In genomic region chr5:169398515-169398914, GRCh38 we compare ENCODE assay signal across 27 cellular contexts.
DNase-seq lines count a peak whose midpoint lies in the region; ATAC-seq and TF ChIP-seq lines count a peak whose summit lies in the region.
"Had no signal": no experiment of that assay in that cellular context is flagged by ENCODE, and none has a peak within 500 bp of the region (broad histone marks: within the 10 kb centered on the region; RNA-seq: fewer than 3 reads in every experiment).

No MANE protein-coding gene starts in this region.

- H3K4me3 ChIP-seq in SK-N-SH (ENCODE audit: low read depth in 2 of 2, low read length in 1 of 2), result no peak overlapping the region
- H3K4me3 ChIP-seq: A549; BLaER1; BLaER1 treated with 17β-estradiol and CSF1 and Interleukin-3, amounts not matched to agents 10 nM and 100 nM had no signal

- no peak for TF ChIP-seq EP300 in SK-N-SH (IDR thresholded peaks at IDR 0.05; ENCODE audit: borderline replicate concordance in 1 of 2, low read depth in 1 of 2, low read length in 1 of 2)

- no peak for TF ChIP-seq RAD21 in SK-N-SH (IDR thresholded peaks at IDR 0.05; ENCODE audit: low read length)

- H3K27me3 ChIP-seq in SK-N-SH (ENCODE audit: insufficient read depth), result no peaks in the 10 kb centered on the region
- H3K27me3 ChIP-seq: BLaER1; BLaER1 treated with 17β-estradiol and CSF1 and Interleukin-3, amounts not matched to agents 10 nM and 100 nM had no signal

- ATAC-seq in SK-N-SH treated with all-trans-retinoic acid at 6 μM for 48 hours, result no peak
- ATAC-seq: A549; CD8-positive, alpha-beta T cell had no signal

- H3K27ac ChIP-seq in SK-N-SH (ENCODE audit: low read depth in 2 of 2, low read length in 1 of 2), result no peak overlapping the region
- H3K27ac ChIP-seq: 22Rv1; A549; BLaER1; BLaER1 treated with 17β-estradiol and CSF1 and Interleukin-3, amounts not matched to agents 10 nM and 100 nM; C4-2B had no signal

- no peak overlapping the region for H2AFZ ChIP-seq in SK-N-SH (ENCODE audit: low read depth)

- no peak overlapping the region for H3K4me2 ChIP-seq in SK-N-SH
- H3K4me2 ChIP-seq: A549; BLaER1; BLaER1 treated with 17β-estradiol and CSF1 and Interleukin-3, amounts not matched to agents 10 nM and 100 nM had no signal

- no peak overlapping the region for H3K9ac ChIP-seq in SK-N-SH
- H3K9ac ChIP-seq: BLaER1; BLaER1 treated with 17β-estradiol and CSF1 and Interleukin-3, amounts not matched to agents 10 nM and 100 nM had no signal

- no peaks in the 10 kb centered on the region for H3K9me2 ChIP-seq in SK-N-SH

- H3K4me1 ChIP-seq in SK-N-SH (ENCODE audit: control insufficient read depth in 1 of 2, insufficient read depth in 2 of 2, low read depth in 1 of 2, low read length in 1 of 2), result no peaks in the 10 kb centered on the region; a peak in 1 of 4 replicates
- H3K4me1 ChIP-seq: A549; BE2C; BLaER1; BLaER1 treated with 17β-estradiol and CSF1 and Interleukin-3, amounts not matched to agents 10 nM and 100 nM; Caco-2 had no signal

- POLR2A ChIA-PET in SK-N-SH (lab: Yijun Ruan, JAX), result no interaction called here

- H3K36me3 ChIP-seq in SK-N-SH (replicated peaks in 1 of 2; ENCODE audit: control insufficient read depth in 1 of 2, insufficient read depth in 2 of 2, low read length in 1 of 2), result no peaks in the 10 kb centered on the region
- H3K36me3 ChIP-seq: BE2C; BLaER1; BLaER1 treated with 17β-estradiol and CSF1 and Interleukin-3, amounts not matched to agents 10 nM and 100 nM had no signal

- 53% methylated on average over 1 of the region's 1 CpG for WGBS in SK-N-SH (ENCODE audit: low lambda C conversion rate)

- no peak for TF ChIP-seq CTCF in SK-N-SH (IDR thresholded peaks at IDR 0.05)

- CTCF ChIA-PET in SK-N-SH (lab: Yijun Ruan, JAX), result no interaction called here

- H3F3A ChIP-seq in SK-N-SH (replicated peaks; ENCODE audit: insufficient read depth), result no peaks in the 10 kb centered on the region

- DNase-seq in SK-N-SH, result no peak
- DNase-seq: 8988T; ACHN; AML-193; BE2C; C1 segment of cervical spinal cord; Caco-2; Calu3; CD4-positive, alpha-beta memory T cell; CD4-positive, alpha-beta T cell; CD4-positive, CD25-positive, alpha-beta regulatory T cell; CD8-positive, alpha-beta memory T cell; CD8-positive, alpha-beta T cell; COR-L47; DMS 273 treated with DMSO at 0.1 percent for 48 hours; DMS153; DMS53; DMS79; DMS79 treated with DMSO at 0.1 percent for 48 hours; DND-41; EL had no signal

- no peaks in the 10 kb centered on the region for H3K9me3 ChIP-seq in SK-N-SH
- H3K9me3 ChIP-seq: BE2C, BLaER1 had no signal

- H4K20me1 ChIP-seq in SK-N-SH (ENCODE audit: insufficient read depth), result no peaks in the 10 kb centered on the region
- H4K20me1 ChIP-seq: BLaER1; BLaER1 treated with 17β-estradiol and CSF1 and Interleukin-3, amounts not matched to agents 10 nM and 100 nM had no signal

- H3K79me2 ChIP-seq in SK-N-SH (ENCODE audit: insufficient read depth), result no peaks in the 10 kb centered on the region

TF ChIP-seq in SK-N-SH treated with all-trans-retinoic acid at 6 μM for 48 hours, 23 proteins besides CTCF, POLR2A, EP300 and RAD21:
- TF ChIP-seq ZFP30 (CRISPR knock-in tag; IDR thresholded peaks at IDR 0.05), result peak; percentile 91
- TF ChIP-seq POU6F1 (CRISPR knock-in tag; IDR thresholded peaks at IDR 0.05; ENCODE audit: borderline replicate concordance, low read depth), result no peak

TF ChIP-seq in SK-N-SH, 30 proteins besides CTCF, POLR2A, EP300 and RAD21 (continues in another document):
- TF ChIP-seq PBX3 (IDR thresholded peaks at IDR 0.05) (no peak), GATA2 (CRISPR knock-in tag; IDR thresholded peaks at IDR 0.05) (no peak), EZH2phosphoT487 (IDR thresholded peaks at IDR 0.05; ENCODE audit: borderline replicate concordance, low read depth) (no peak), TEAD4 (IDR thresholded peaks at IDR 0.05; ENCODE audit: borderline replicate concordance, insufficient read depth) (no peak), USF2 (IDR thresholded peaks at IDR 0.05; ENCODE audit: borderline replicate concordance, low read depth, low read length) (no peak), JUND (IDR thresholded peaks at IDR 0.05) (no peak), IRF3 (IDR thresholded peaks at IDR 0.05; ENCODE audit: low read depth, low read length) (no peak), SMC3 (IDR thresholded peaks at IDR 0.05; ENCODE audit: low read depth, low read length) (no peak), YY1 (IDR thresholded peaks at IDR 0.05; ENCODE audit: low read depth) (no peak), MXI1 (IDR thresholded peaks at IDR 0.05; ENCODE audit: low read depth, low read length) (no peak), MAX (IDR thresholded peaks at IDR 0.05; ENCODE audit: low read depth) (no peak), CHD2 (IDR thresholded peaks at IDR 0.05; ENCODE audit: low read length, partially characterized antibody) (no peak), USF1 (IDR thresholded peaks at IDR 0.05; ENCODE audit: borderline replicate concordance, low read depth) (no peak), ELF1 (IDR thresholded peaks at IDR 0.05) (no peak), TCF12 (IDR thresholded peaks at IDR 0.05) (no peak), ZBTB33 (IDR thresholded peaks at IDR 0.05; ENCODE audit: borderline replicate concordance, low read depth) (no peak)
